Comparison of ENCODE assay signal across 17 cellular contexts in the genomic region with DNA sequence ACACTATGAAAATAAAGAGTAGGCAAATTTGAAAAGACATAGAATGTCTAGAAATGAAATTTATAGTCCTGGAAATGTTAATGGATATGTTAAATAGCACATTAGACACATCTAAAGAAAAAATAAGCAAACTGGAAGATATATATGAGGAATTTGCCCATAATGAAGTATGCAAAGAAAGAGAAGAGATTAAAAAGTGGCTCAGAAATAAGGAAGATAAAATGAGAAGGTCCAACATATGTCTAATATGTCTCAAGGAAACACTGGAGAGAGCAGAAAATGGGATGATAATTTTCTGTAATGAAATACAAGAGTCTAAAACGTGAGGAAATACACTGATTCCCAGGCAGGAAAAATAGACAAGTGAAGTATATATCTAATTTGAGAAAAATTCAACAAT. TPM values are rescaled to one million over a fixed set of nuclear protein-coding genes. Genes with fewer than 3 reads are reported as not detected.
DNase-seq lines count a peak whose midpoint lies in the region; ATAC-seq, FAIRE-seq and TF ChIP-seq lines count a peak whose summit lies in the region.
"Had no signal": no experiment of that assay in that cellular context is flagged by ENCODE, and none has a peak within 500 bp of the region (broad histone marks: within the 10 kb centered on the region; RNA-seq: fewer than 3 reads in every experiment).

No MANE protein-coding gene starts in this region.

- no peak for ATAC-seq in HCT116
- no peak for ATAC-seq in K562
- no peak for ATAC-seq in stimulated activated naive B cell treated with anti-CD40 and anti-IgM and Interleukin-4, amounts not matched to agents 10 μg/mL and 1 μg/mL and 100 μg/mL, for 72 hours (replicated peaks)
- ATAC-seq in GM21737 (IDR thresholded peaks at IDR 0.05; ENCODE audit: unreplicated experiment) = no peak

- H3K9ac ChIP-seq in HCT116 (ENCODE audit: low read length) = no peak overlapping the region
- no peak overlapping the region for H3K9ac ChIP-seq in K562 (ENCODE audit: insufficient read depth in 1 of 2, low read depth in 2 of 2, low read length in 2 of 2)
- H3K9ac ChIP-seq: GM23248 had no signal

- TF ChIP-seq CTCF in HCT116 (IDR thresholded peaks at IDR 0.05 in 2 of 3, conservative IDR thresholded peaks at IDR 0.05 in 1 of 3; ENCODE audit: borderline replicate concordance in 1 of 3, insufficient read depth in 1 of 3, low read depth in 2 of 3, low read length in 2 of 3) (no peak), HEK293 (tag by site-specific recombination; IDR thresholded peaks at IDR 0.05) (no peak), K562 (IDR thresholded peaks at IDR 0.05 in 2 of 3, conservative IDR thresholded peaks at IDR 0.05 in 1 of 3; ENCODE audit: insufficient read depth in 2 of 3, low read depth in 1 of 3, low read length in 3 of 3) (no peak)

- H3K27me3 ChIP-seq in HCT116 (ENCODE audit: insufficient read depth, low read length) (no peaks in the 10 kb centered on the region), K562 (ENCODE audit: control insufficient read depth in 2 of 2, insufficient read depth in 2 of 2, low read length in 2 of 2) (peaks cover 3 to 5% of the 10 kb centered on the region in 2 experiments; a peak in 1 of 5 replicates), small intestine (ENCODE audit: control insufficient read depth in 2 of 2, insufficient read depth in 2 of 2, low read length in 2 of 2) (no peaks in the 10 kb centered on the region)

- no peaks in the 10 kb centered on the region for H3K9me2 ChIP-seq in HCT116 (ENCODE audit: insufficient read depth)

- TF ChIP-seq POLR2A in HCT116 (IDR thresholded peaks at IDR 0.05; ENCODE audit: borderline replicate concordance, extremely low read depth, insufficient read depth, insufficient read length) (no peak), K562 (conservative IDR thresholded peaks at IDR 0.05) (no peak)

- RAD21 ChIA-PET in HCT116 (lab: Charles Lee; ENCODE audit: low non-redundant PET in 1 of 2, low total read pairs in 2 of 2, uncharacterized antibody in 2 of 2, unreplicated experiment in 2 of 2) = no interaction called here

- no peaks in the 10 kb centered on the region for H3K27me3 Mint-ChIP-seq in stimulated activated naive B cell treated with anti-CD40 and anti-IgM and Interleukin-4, amounts not matched to agents 10 μg/mL and 1 μg/mL and 100 μg/mL, for 72 hours
- H3K27me3 Mint-ChIP-seq: CD4-positive, alpha-beta T cell had no signal

- intact Hi-C loops in HCT116 (cut with micrococcal nuclease) (no loop called here), K562 (cut with micrococcal nuclease) (no loop called here)

- H3K27ac ChIP-seq in HCT116 (ENCODE audit: low read depth, low read length) = no peak overlapping the region
- no peak overlapping the region for H3K27ac ChIP-seq in HEK293 (ENCODE audit: extremely low read depth, low read depth, low read length)
- no peak overlapping the region for H3K27ac ChIP-seq in K562 (ENCODE audit: extremely low read depth, low read depth, low read length)
- H3K27ac ChIP-seq in small intestine (ENCODE audit: low read depth in 1 of 2, low read length in 1 of 2) = no peak overlapping the region
- H3K27ac ChIP-seq: C4-2B, GM23248, HL-60 had no signal

- peaks cover 7 to 10% of the 10 kb centered on the region in 2 donors for H3K36me3 Mint-ChIP-seq in stimulated activated naive B cell treated with anti-CD40 and anti-IgM and Interleukin-4, amounts not matched to agents 10 μg/mL and 1 μg/mL and 100 μg/mL, for 72 hours

- 0% methylated on average over 1 of the region's 1 CpG for WGBS in K562 (ENCODE audit: insufficient coverage, low coverage, missing lambda C conversion rate)
- WGBS in small intestine, 3 donors = 64 to 70% (median 67%) methylated on average over 1 of the region's 1 CpG

- H3K36me3 ChIP-seq in HCT116 (ENCODE audit: control insufficient read depth in 1 of 2, insufficient read depth in 2 of 2, low read length in 2 of 2) (no peaks in the 10 kb centered on the region), HEK293 (ENCODE audit: control insufficient read depth in 2 of 2, insufficient read depth in 1 of 2, low read length in 2 of 2) (no peaks in the 10 kb centered on the region), K562 (ENCODE audit: control insufficient read depth, insufficient read depth, low read length) (no peaks in the 10 kb centered on the region), small intestine (ENCODE audit: control insufficient read depth in 2 of 2, insufficient read depth in 2 of 2, low read length in 2 of 2) (no peaks in the 10 kb centered on the region)
- H3K36me3 ChIP-seq: HAP-1 had no signal

- H3K4me1 ChIP-seq in HCT116 (ENCODE audit: control insufficient read depth in 1 of 2, insufficient read depth in 2 of 2, low read length in 2 of 2) (no peaks in the 10 kb centered on the region), HEK293 (ENCODE audit: control insufficient read depth, insufficient read depth, low read length) (no peaks in the 10 kb centered on the region), K562 (replicated peaks in 1 of 2; ENCODE audit: control insufficient read depth in 2 of 2, insufficient read depth in 2 of 2, low read length in 2 of 2) (no peaks in the 10 kb centered on the region), small intestine (ENCODE audit: control insufficient read depth in 2 of 2, insufficient read depth in 1 of 2, low read depth in 1 of 2, low read length in 1 of 2) (no peaks in the 10 kb centered on the region)
- H3K4me1 ChIP-seq: Caco-2 had no signal

- POLR2A ChIA-PET in HCT116 (lab: Charles Lee) = no interaction called here
- POLR2A ChIA-PET in HEK293 (lab: Yijun Ruan, JAX) = no interaction called here
- POLR2A ChIA-PET in K562 (lab: Yijun Ruan, JAX) = no interaction called here

- H3K4me2 ChIP-seq in HCT116 (ENCODE audit: low read length) (no peak overlapping the region), K562 (ENCODE audit: insufficient read depth, low read length) (no peak overlapping the region)

- H3K79me2 ChIP-seq in HCT116 (ENCODE audit: insufficient read depth, low read length) (no peaks in the 10 kb centered on the region), K562 (ENCODE audit: control insufficient read depth, insufficient read depth, low read length) (no peaks in the 10 kb centered on the region)

- H3K9me3 Mint-ChIP-seq in stimulated activated naive B cell treated with anti-CD40 and anti-IgM and Interleukin-4, amounts not matched to agents 10 μg/mL and 1 μg/mL and 100 μg/mL, for 72 hours = peaks cover 8% of the 10 kb centered on the region in 2 donors

- H3K27ac Mint-ChIP-seq in stimulated activated naive B cell treated with anti-CD40 and anti-IgM and Interleukin-4, amounts not matched to agents 10 μg/mL and 1 μg/mL and 100 μg/mL, for 72 hours = peak overlapping the region; percentile 21
- H3K27ac Mint-ChIP-seq: CD4-positive, alpha-beta T cell; HFFc6 had no signal

- peaks cover 4 to 6% of the 10 kb centered on the region in 2 donors for H3K4me1 Mint-ChIP-seq in stimulated activated naive B cell treated with anti-CD40 and anti-IgM and Interleukin-4, amounts not matched to agents 10 μg/mL and 1 μg/mL and 100 μg/mL, for 72 hours

- H3K4me3 Mint-ChIP-seq in stimulated activated naive B cell treated with anti-CD40 and anti-IgM and Interleukin-4, amounts not matched to agents 10 μg/mL and 1 μg/mL and 100 μg/mL, for 72 hours = no peak overlapping the region
- H3K4me3 Mint-ChIP-seq: CD4-positive, alpha-beta T cell; HFFc6 had no signal

- TF ChIP-seq RAD21 in HCT116 (IDR thresholded peaks at IDR 0.05; ENCODE audit: low read depth) (no peak), K562 (CRISPR knock-in tag; conservative IDR thresholded peaks at IDR 0.05 in 1 of 2, IDR thresholded peaks at IDR 0.05 in 1 of 2) (no peak)

- FAIRE-seq in K562 (lab: Jason Lieb, UNC) (no peak), small intestine (lab: Jason Lieb, UNC) (no peak)
- FAIRE-seq: D721Med, G401.6, GM19239 had no signal

- H2AFZ ChIP-seq in HCT116 (ENCODE audit: low read depth, low read length, poor library complexity, severe bottlenecking) = no peak overlapping the region
- H2AFZ ChIP-seq in K562 (ENCODE audit: low read depth, low read length) = no peak overlapping the region
- H2AFZ ChIP-seq: GM23248 had no signal

- CTCF ChIA-PET in HCT116 (lab: Charles Lee) = no interaction called here
- CTCF ChIA-PET in HEK293 (lab: Yijun Ruan, JAX) = interaction anchor here (0.6 kb wide), 1 partner anchor 769 kb away, joined by 5 read pairs; no protein-coding TSS in a partner anchor
- CTCF ChIA-PET in K562 (lab: Yijun Ruan, JAX; ENCODE audit: low intra/inter-chr PET ratio) = no interaction called here

- TF ChIP-seq EP300 in K562 (IDR thresholded peaks at IDR 0.05; ENCODE audit: low read length) = no peak

- DNase-seq in HCT116 (ENCODE audit: low read depth, low spot score) (no peak), K562 (ENCODE audit: extremely low read depth in 1 of 4, low spot score in 3 of 4) (no peak), small intestine (no peak)
- DNase-seq in stimulated activated naive B cell treated with anti-CD40 and anti-IgM and Interleukin-4, amounts not matched to agents 10 μg/mL and 1 μg/mL and 100 μg/mL, for 72 hours = no peak
- DNase-seq: ACHN; Caco-2; CD4-positive, alpha-beta T cell; GM23248; HFFc6 had no signal

- H3K4me3 ChIP-seq in HCT116 (replicated peaks in 1 of 2; ENCODE audit: low read depth in 1 of 2, low read length in 2 of 2) = no peak overlapping the region
- H3K4me3 ChIP-seq in HEK293 (ENCODE audit: low read depth, low read length) = no peak overlapping the region
- no peak overlapping the region for H3K4me3 ChIP-seq in K562
- H3K4me3 ChIP-seq in small intestine (ENCODE audit: low read depth in 1 of 2, low read length in 2 of 2) = no peak overlapping the region
- H3K4me3 ChIP-seq: GM23248, HAP-1 had no signal

- H3K9me1 ChIP-seq in K562 (ENCODE audit: control insufficient read depth, insufficient read depth, low read length) = no peaks in the 10 kb centered on the region

- BruUV-seq in HCT116 (replicated peaks; lab: Mats Ljungman, UMichigan) (no TSS peak), K562 (replicated peaks; lab: Mats Ljungman, UMichigan) (no TSS peak)

- H3K9me3 ChIP-seq in HCT116 (ENCODE audit: control insufficient read depth in 1 of 2, insufficient read depth in 1 of 2, low read depth in 1 of 2, low read length in 2 of 2) (peaks cover 6 to 8% of the 10 kb centered on the region in 2 experiments; a peak in 2 of 4 replicates), HEK293 (ENCODE audit: control insufficient read depth, insufficient read depth, low read depth, low read length) (no peaks in the 10 kb centered on the region), K562 (replicated peaks; ENCODE audit: control insufficient read depth, insufficient read depth, low read depth, low read length) (no peaks in the 10 kb centered on the region; the same call in 1 of the 2 replicates), small intestine (ENCODE audit: control insufficient read depth, low read depth) (peaks cover 1% of the 10 kb centered on the region)

- in situ Hi-C loops in K562 (cut with MboI) = no loop called here

- no peaks in the 10 kb centered on the region for H4K20me1 ChIP-seq in HCT116 (ENCODE audit: insufficient read depth)
- no peaks in the 10 kb centered on the region for H4K20me1 ChIP-seq in K562 (replicated peaks; ENCODE audit: control insufficient read depth, insufficient read depth, low read length)

RNA-seq across cellular contexts. Expression of gene ARID1B, which starts 36.6 kb away (rescaled TPM):
- total RNA-seq in HCT116 (2021; ENCODE audit: unreplicated experiment) = 35.6 TPM
- polyA plus RNA-seq in HCT116 (2012) = 16.4 and 17.5 TPM in 2 replicates
- total RNA-seq in K562 (2011; cell fraction: chromatin; rRNA removed; ENCODE audit: low replicate concordance) = 166 and 348 TPM in 2 replicates
- 89.6 and 106 TPM in 2 replicates for total RNA-seq in K562 (2011; cell fraction: nucleolus; rRNA removed)
- total RNA-seq in K562 (2011; cell fraction: nucleoplasm; rRNA removed) = 226 and 418 TPM in 2 replicates
- total RNA-seq in K562 (2014; rRNA removed) = 19.3 and 21.3 TPM in 2 replicates
- total RNA-seq in K562 (2014; rRNA removed; fragmentation: Illumina TruSeq; extraction: Trizol) = 32.9 and 37.6 TPM in 2 replicates
- total RNA-seq in K562 (2015; rRNA removed; fragmentation: Illumina TruSeq; extraction: Trizol) = 33.7 and 34.3 TPM in 2 replicates
- total RNA-seq in K562 (2021) = 48.6 and 50.5 TPM in 2 replicates
- 20.5 and 20.7 TPM in 2 replicates for polyA plus RNA-seq in K562 (2011; rRNA removed)
- 16.9 and 20.5 TPM in 2 replicates for polyA plus RNA-seq in K562 (2011; cell fraction: cytosol; rRNA removed)
- 46.8 and 68.6 TPM in 2 replicates for polyA plus RNA-seq in K562 (2011; cell fraction: nucleus; rRNA removed)
- 25.9 and 27.1 TPM in 2 replicates for polyA plus RNA-seq in K562 (2012)
- 26.2 and 30.1 TPM in 2 replicates for polyA plus RNA-seq in K562 (2014; fragmentation: Illumina TruSeq; extraction: Trizol)
- 10 to 100 TPM; 12.5 to 25.8 TPM for polyA plus RNA-seq in K562 (2014; fragmentation: Nextera tagmentation; extraction: Ambion mirVana)
- polyA plus RNA-seq in K562 (2014; rRNA removed) = 21.8 and 22.3 TPM in 2 replicates
- polyA minus RNA-seq in K562 (2011; rRNA and poly(A)+ RNA removed) = 81.8 and 86.3 TPM in 2 replicates
- 64.9 and 82.5 TPM in 2 replicates for polyA minus RNA-seq in K562 (2011; cell fraction: cytosol; rRNA and poly(A)+ RNA removed)
- polyA minus RNA-seq in K562 (2011; cell fraction: nucleus; rRNA and poly(A)+ RNA removed) = 157 and 175 TPM in 2 replicates
- 10 to 100 TPM in 2 of 3 donors, 1 to 10 TPM in 1; 7.3 to 23.3 (median 10.7) TPM for polyA plus RNA-seq in small intestine
